In genomic region chr7:73725703-73726466, GRCh38 we compare ENCODE assay signal across 8 cellular contexts. TPM values are rescaled to one million over a fixed set of nuclear protein-coding genes. Genes with fewer than 3 reads are reported as not detected.
DNase-seq lines count a peak whose midpoint lies in the region; ATAC-seq and TF ChIP-seq lines count a peak whose summit lies in the region.

No MANE protein-coding gene starts in this region.

- TF ChIP-seq CTCF in colonic mucosa (IDR thresholded peaks at IDR 0.05): peak; percentile 95
- peak in 1 of 3 donors; percentile 90 for TF ChIP-seq CTCF in lower leg skin (IDR thresholded peaks at IDR 0.05)

- H3K4me3 ChIP-seq in colonic mucosa (no peak overlapping the region), lower leg skin (ENCODE audit: low read depth, poor library complexity, severe bottlenecking) (no peak overlapping the region)

- peak; percentile 80 for DNase-seq in AG08395 (ENCODE audit: low spot score)
- peak; percentile 88 for DNase-seq in NCI-H69 (lab: John Stamatoyannopoulos, UW)
- DNase-seq in activated CD4-positive, alpha-beta T cell treated with anti-CD3 and anti-CD28 coated beads, Interleukin-2, amount 50 U/mL, for 1 hour: peak; percentile 95
- DNase-seq in colonic mucosa: peak; percentile 97
- DNase-seq in lower leg skin (ENCODE audit: low spot score in 2 of 2): peak; percentile 87 to 98
- peak; percentile 79 to 93 (median 88) for DNase-seq in stimulated activated CD4-positive, alpha-beta T cell treated with anti-CD3 and anti-CD28 coated beads, TNF-alpha, amount 100 ng/mL, for 48 hours (ENCODE audit: low read depth in 3 of 3)

- intact Hi-C loops in colonic mucosa (cut with DNase I): loop anchor here (2.0 kb wide), 1 partner anchor 119 kb away; no protein-coding TSS in a partner anchor
- intact Hi-C loops in lower leg skin (cut with DNase I; ENCODE audit: low total_unique reads): loop anchor here (5.0 kb wide), 1 partner anchor 119 kb away; no protein-coding TSS in a partner anchor

- peak; percentile 90 for ATAC-seq in GM18867 (IDR thresholded peaks at IDR 0.05; ENCODE audit: unreplicated experiment)
- peak; percentile 88 for ATAC-seq in HG03175 (IDR thresholded peaks at IDR 0.05; ENCODE audit: unreplicated experiment)

- WGBS in lower leg skin, 2 donors: 8 to 10% methylated on average over 7 to 8 of the region's 8 CpGs

- no peaks in the 10 kb centered on the region for H3K27me3 ChIP-seq in colonic mucosa

- no peak overlapping the region for H3K27ac ChIP-seq in colonic mucosa

- H3K9me3 ChIP-seq in colonic mucosa: no peaks in the 10 kb centered on the region

- H3K36me3 ChIP-seq in colonic mucosa: no peaks in the 10 kb centered on the region

- TF ChIP-seq POLR2A in lower leg skin (IDR thresholded peaks at IDR 0.05): no peak

- no peaks in the 10 kb centered on the region for H3K4me1 ChIP-seq in colonic mucosa

- H3K9ac ChIP-seq in colonic mucosa (ENCODE audit: low read depth in 2 of 2, low read length in 2 of 2): no peak overlapping the region

RNA-seq across cellular contexts. Expression of gene STX1A, which starts 6.4 kb away (rescaled TPM):
- 1 to 10 TPM; 7.0 to 7.2 TPM for total RNA-seq in colonic mucosa
- total RNA-seq in lower leg skin: 1 to 10 TPM; 2.9 to 9.2 (median 4.6) TPM

RNA-seq across cellular contexts. Expression of gene ABHD11, which starts 12.7 kb away (rescaled TPM):
- total RNA-seq in colonic mucosa (100 to 1,000 TPM; 109 to 123 TPM), lower leg skin (10 to 100 TPM; 24.9 to 29.0 (median 26.3) TPM)

RNA-seq across cellular contexts. Expression of gene BUD23, which starts 42.5 kb away (rescaled TPM):
- total RNA-seq in colonic mucosa (10 to 100 TPM; 46.4 to 79.5 TPM), lower leg skin (10 to 100 TPM; 46.3 to 57.8 (median 53.2) TPM)

RNA-seq across cellular contexts. Expression of gene DNAJC30, which starts 42.6 kb away (rescaled TPM):
- total RNA-seq in colonic mucosa: 10 to 100 TPM in 1 of 2 donors, 1 to 10 TPM in 1; 9.7 to 15.1 TPM
- 1 to 10 TPM; 3.4 to 6.1 (median 4.1) TPM for total RNA-seq in lower leg skin

RNA-seq across cellular contexts. Expression of gene CLDN3, which starts 44.2 kb away (rescaled TPM):
- total RNA-seq in colonic mucosa (100 to 1,000 TPM; 599 to 634 TPM), lower leg skin (10 to 100 TPM; 11.8 to 24.3 (median 19.3) TPM)
